ENCODE assay signal across 22 cellular contexts in the genomic region with DNA sequence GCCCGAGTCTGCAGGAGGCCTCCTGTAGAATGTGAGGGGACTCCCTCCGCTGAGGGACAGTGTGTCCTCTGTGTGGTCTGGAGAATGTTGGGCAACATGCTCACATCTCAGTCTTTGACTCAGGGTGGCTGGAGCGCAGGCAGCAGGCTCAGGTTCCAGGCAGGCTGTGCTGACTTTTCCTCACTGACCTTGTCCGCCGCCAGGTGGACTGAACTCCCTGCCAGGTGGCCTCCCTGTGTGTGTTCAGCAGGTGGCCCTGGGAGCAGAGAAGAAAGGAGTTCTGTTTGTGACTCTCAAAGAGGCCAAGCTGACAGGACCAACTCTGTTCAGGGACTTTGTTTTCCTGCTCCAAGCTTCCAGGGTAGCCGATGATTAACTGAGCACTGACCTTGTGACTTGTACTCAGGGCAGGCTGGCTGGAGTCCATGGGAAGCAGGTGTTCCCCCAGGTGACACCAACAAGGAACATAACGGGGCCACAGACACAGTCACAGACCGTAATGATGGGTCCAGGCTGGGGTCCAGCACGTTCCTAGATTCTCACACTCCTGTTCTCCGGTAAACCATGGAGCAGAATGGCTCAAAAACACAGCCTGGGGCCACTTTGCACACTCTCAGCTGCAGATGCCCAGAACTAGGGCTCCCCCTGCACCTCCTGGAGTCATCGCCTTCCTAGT.
A peak's percentile ranks its signal among the peaks of the same experiment; 100 is the strongest.
DNase-seq lines count a peak whose midpoint lies in the region; ATAC-seq, FAIRE-seq and TF ChIP-seq lines count a peak whose summit lies in the region.
"Had no signal": no experiment of that assay in that cellular context is flagged by ENCODE, and none has a peak within 500 bp of the region (broad histone marks: within the 10 kb centered on the region; RNA-seq: fewer than 3 reads in every experiment).

No MANE protein-coding gene starts in this region.

- TF ChIP-seq CTCF in pancreas (IDR thresholded peaks at IDR 0.05), result peak; percentile 18 to 49 (median 26)

- H3K27me3 Mint-ChIP-seq in T-helper 17 cell, result peaks cover 19% of the 10 kb centered on the region
- H3K27me3 Mint-ChIP-seq in stimulated activated naive B cell treated with anti-CD40 and anti-IgM and Interleukin-4, amounts not matched to agents 10 μg/mL and 1 μg/mL and 100 μg/mL, for 72 hours, result peaks cover 0 to 5% of the 10 kb centered on the region in 2 donors
- H3K27me3 Mint-ChIP-seq: activated naive CD4-positive, alpha-beta T cell treated with anti-CD3 and anti-CD28 coated beads, Interleukin-2, amount 50 U/mL, for 24 hours; CD4-positive, alpha-beta T cell had no signal

- H3K4me3 ChIP-seq in pancreas, result no peak overlapping the region
- H3K4me3 ChIP-seq: neural progenitor cell, spleen, upper lobe of left lung had no signal

- no peaks in the 10 kb centered on the region for H3K9me3 Mint-ChIP-seq in stimulated activated naive B cell treated with anti-CD40 and anti-IgM and Interleukin-4, amounts not matched to agents 10 μg/mL and 1 μg/mL and 100 μg/mL, for 72 hours
- H3K9me3 Mint-ChIP-seq: activated naive CD4-positive, alpha-beta T cell treated with anti-CD3 and anti-CD28 coated beads, Interleukin-2, amount 50 U/mL, for 24 hours; CD4-positive, alpha-beta T cell; neural progenitor cell had no signal

- H3K27ac Mint-ChIP-seq in T-helper 17 cell, result no peak overlapping the region
- H3K27ac Mint-ChIP-seq in stimulated activated naive B cell treated with anti-CD40 and anti-IgM and Interleukin-4, amounts not matched to agents 10 μg/mL and 1 μg/mL and 100 μg/mL, for 72 hours, result no peak overlapping the region
- H3K27ac Mint-ChIP-seq: activated naive CD4-positive, alpha-beta T cell treated with anti-CD3 and anti-CD28 coated beads, Interleukin-2, amount 50 U/mL, for 24 hours; activated T-helper 1 cell treated with anti-CD3 and anti-CD28 coated beads, Interleukin-12 subunit alpha, Interleukin-12 subunit beta, Interleukin-2, Interleukin-4 antibody, amounts not matched to agents 30 ng/mL and 10 ng/mL and 1 ng/mL, durations not matched to agents 14 hours and 24 hours and 36 hours; CD4-positive, alpha-beta T cell; neural progenitor cell had no signal

- H3K9me3 ChIP-seq in pancreas, result no peaks in the 10 kb centered on the region
- H3K9me3 ChIP-seq in T-helper 17 cell (ENCODE audit: control insufficient read depth, low read length, poor library complexity, severe bottlenecking), result no peaks in the 10 kb centered on the region
- H3K9me3 ChIP-seq: spleen, upper lobe of left lung had no signal

- peak overlapping the region; percentile 60 to 88 (median 88) for H3K27ac ChIP-seq in pancreas
- H3K27ac ChIP-seq: neural progenitor cell, spleen, upper lobe of left lung had no signal

- no peak overlapping the region for H3K4me3 Mint-ChIP-seq in T-helper 17 cell
- no peak overlapping the region for H3K4me3 Mint-ChIP-seq in stimulated activated naive B cell treated with anti-CD40 and anti-IgM and Interleukin-4, amounts not matched to agents 10 μg/mL and 1 μg/mL and 100 μg/mL, for 72 hours
- H3K4me3 Mint-ChIP-seq: activated naive CD4-positive, alpha-beta T cell treated with anti-CD3 and anti-CD28 coated beads, Interleukin-2, amount 50 U/mL, for 24 hours; activated T-helper 1 cell treated with anti-CD3 and anti-CD28 coated beads, Interleukin-12 subunit alpha, Interleukin-12 subunit beta, Interleukin-2, Interleukin-4 antibody, amounts not matched to agents 30 ng/mL and 10 ng/mL and 1 ng/mL, durations not matched to agents 14 hours and 24 hours and 36 hours; CD4-positive, alpha-beta T cell; neural progenitor cell had no signal

- no peaks in the 10 kb centered on the region for H3K27me3 ChIP-seq in pancreas
- H3K27me3 ChIP-seq: neural progenitor cell, spleen, upper lobe of left lung had no signal

- peak; percentile 83 for DNase-seq in DMS53 treated with DMSO at 0.1 percent for 48 hours (lab: John Stamatoyannopoulos, UW; ENCODE audit: unreplicated experiment)
- peak; percentile 73 for DNase-seq in NCI-H345 (lab: John Stamatoyannopoulos, UW)
- DNase-seq in cortex of kidney (lab: John Stamatoyannopoulos, UW), result peak; percentile 12
- DNase-seq in pancreas, result peak; percentile 85 to 95 (median 94)
- no peak for DNase-seq in inferior parietal cortex (ENCODE audit: extremely low spot score)
- no peak for DNase-seq in T-helper 17 cell
- DNase-seq in effector CD8-positive, alpha-beta T cell (lab: John Stamatoyannopoulos, UW), result no peak
- no peak for DNase-seq in stimulated activated naive B cell treated with anti-CD40 and anti-IgM and Interleukin-4, amounts not matched to agents 10 μg/mL and 1 μg/mL and 100 μg/mL, for 72 hours
- DNase-seq: aorta; CD4-positive, alpha-beta T cell; central memory CD4-positive, alpha-beta T cell; effector memory CD4-positive, alpha-beta T cell; HCEC 1CT; left ventricle myocardium superior; NCI-H2227 treated with DMSO at 0.1 percent for 48 hours; spleen; stimulated activated CD4-positive, alpha-beta T cell treated with anti-CD3 and anti-CD28 coated beads, Interleukin-4, amount 100 ng/mL, for 24 hours had no signal

- H3K36me3 Mint-ChIP-seq in T-helper 17 cell (ENCODE audit: low read depth), result no peaks in the 10 kb centered on the region
- no peaks in the 10 kb centered on the region for H3K36me3 Mint-ChIP-seq in stimulated activated naive B cell treated with anti-CD40 and anti-IgM and Interleukin-4, amounts not matched to agents 10 μg/mL and 1 μg/mL and 100 μg/mL, for 72 hours
- H3K36me3 Mint-ChIP-seq: activated naive CD4-positive, alpha-beta T cell treated with anti-CD3 and anti-CD28 coated beads, Interleukin-2, amount 50 U/mL, for 24 hours had no signal

- FAIRE-seq in pancreas (lab: Jason Lieb, UNC), result no peak
- FAIRE-seq: TTC549 had no signal

- no peaks in the 10 kb centered on the region for H3K4me1 Mint-ChIP-seq in T-helper 17 cell
- H3K4me1 Mint-ChIP-seq in stimulated activated naive B cell treated with anti-CD40 and anti-IgM and Interleukin-4, amounts not matched to agents 10 μg/mL and 1 μg/mL and 100 μg/mL, for 72 hours, result no peaks in the 10 kb centered on the region
- H3K4me1 Mint-ChIP-seq: activated naive CD4-positive, alpha-beta T cell treated with anti-CD3 and anti-CD28 coated beads, Interleukin-2, amount 50 U/mL, for 24 hours had no signal

- peaks cover 21 to 26% (median 24%) of the 10 kb centered on the region in 3 donors for H3K4me1 ChIP-seq in pancreas
- H3K4me1 ChIP-seq: neural progenitor cell, spleen, upper lobe of left lung had no signal

- no peaks in the 10 kb centered on the region for H3K36me3 ChIP-seq in pancreas
- H3K36me3 ChIP-seq: neural progenitor cell, spleen, upper lobe of left lung had no signal

- intact Hi-C loops in pancreas (cut with DNase I), result no loop called here

- WGBS in pancreas, 2 donors, result 21 to 24% methylated on average over 11 of the region's 11 CpGs

- ATAC-seq in pancreas, result peak; percentile 91 to 96 (median 94)
- no peak for ATAC-seq in T-helper 17 cell
- no peak for ATAC-seq in stimulated activated naive B cell treated with anti-CD40 and anti-IgM and Interleukin-4, amounts not matched to agents 10 μg/mL and 1 μg/mL and 100 μg/mL, for 72 hours (replicated peaks)
- ATAC-seq: left ventricle myocardium superior had no signal

Comparison
In these comparisons a context has a peak if more than half of its experiments do, and no peak if none do; other contexts are left out.
1. DNase-seq: peak in DMS53 treated with DMSO at 0.1 percent for 48 hours (single experiment), NCI-H345 (single experiment), cortex of kidney (single experiment) and pancreas (6 of 6); none in inferior parietal cortex (single experiment), T-helper 17 cell (0 of 3), effector CD8-positive, alpha-beta T cell (single experiment) and stimulated activated naive B cell treated with anti-CD40 and anti-IgM and Interleukin-4, amounts not matched to agents 10 μg/mL and 1 μg/mL and 100 μg/mL, for 72 hours (single experiment).
2. ATAC-seq: peak in pancreas (4 of 4); none in T-helper 17 cell (single experiment) and stimulated activated naive B cell treated with anti-CD40 and anti-IgM and Interleukin-4, amounts not matched to agents 10 μg/mL and 1 μg/mL and 100 μg/mL, for 72 hours (0 of 2).